Comparison of ENCODE assay signal across 8 cellular contexts in genomic region chr15:40927497-40928346, GRCh38. TPM values are rescaled to one million over a fixed set of nuclear protein-coding genes. Genes with fewer than 3 reads are reported as not detected.
DNase-seq lines count a peak whose midpoint lies in the region; ATAC-seq, FAIRE-seq and TF ChIP-seq lines count a peak whose summit lies in the region.

No MANE protein-coding gene starts in this region.

- H3K36me3 ChIP-seq in GM23248 (ENCODE audit: low read depth) (no peaks in the 10 kb centered on the region), ectodermal cell (ENCODE audit: control insufficient read depth, insufficient read depth, low read length) (no peaks in the 10 kb centered on the region), prostate gland (no peaks in the 10 kb centered on the region)

- H3K9me3 ChIP-seq in GM23248 (ENCODE audit: low read depth), result no peaks in the 10 kb centered on the region
- H3K9me3 ChIP-seq in ectodermal cell (ENCODE audit: control insufficient read depth, low read length), result no peaks in the 10 kb centered on the region
- H3K9me3 ChIP-seq in prostate gland, result no peaks in the 10 kb centered on the region

- in situ Hi-C loops in GM23248 (cut with MboI), result no loop called here

- no peak for ATAC-seq in HG02870 (IDR thresholded peaks at IDR 0.05; ENCODE audit: unreplicated experiment)

- no peaks in the 10 kb centered on the region for H3K79me2 ChIP-seq in GM23248 (ENCODE audit: insufficient read depth)

- peak; percentile 24 for DNase-seq in GM23248
- DNase-seq in NCI-H69 (lab: John Stamatoyannopoulos, UW), result peak; percentile 88
- no peak for DNase-seq in prostate gland (ENCODE audit: low spot score)
- no peak for DNase-seq in kidney glomerular epithelial cell (lab: John Stamatoyannopoulos, UW)
- DNase-seq in urothelium cell line (ENCODE audit: low spot score), result no peak
- DNase-seq in ecto neural progenitor cell (ENCODE audit: low spot score), result no peak

- peak overlapping the region; percentile 62; the same call in 1 of the 2 replicates for H2AFZ ChIP-seq in GM23248

- no peaks in the 10 kb centered on the region for H3K9me2 ChIP-seq in GM23248 (ENCODE audit: insufficient read depth)

- H3K9ac ChIP-seq in GM23248, result no peak overlapping the region

- no peak for TF ChIP-seq POLR2A in prostate gland (IDR thresholded peaks at IDR 0.05)

- no peaks in the 10 kb centered on the region for H4K20me1 ChIP-seq in GM23248 (ENCODE audit: insufficient read depth)

- peak overlapping the region; percentile 73 for H3K4me2 ChIP-seq in GM23248 (ENCODE audit: unreplicated experiment)

- H3K4me1 ChIP-seq in GM23248 (ENCODE audit: insufficient read depth), result peaks cover 15% of the 10 kb centered on the region
- peaks cover 54% of the 10 kb centered on the region for H3K4me1 ChIP-seq in ectodermal cell (ENCODE audit: control insufficient read depth, insufficient read depth, low read length)
- peaks cover 26% of the 10 kb centered on the region for H3K4me1 ChIP-seq in prostate gland (replicated peaks)

- H3K4me3 ChIP-seq in GM23248 (peak overlapping the region; percentile 60), ectodermal cell (ENCODE audit: insufficient read depth, low read depth, low read length) (peak overlapping the region; percentile 29), prostate gland (peak overlapping the region; percentile 33 to 35)

- FAIRE-seq in urothelium cell line (lab: Jason Lieb, UNC), result no peak

- no peaks in the 10 kb centered on the region for H3F3A ChIP-seq in GM23248 (ENCODE audit: insufficient read depth)

- WGBS in GM23248 (ENCODE audit: low coverage in 1 of 2, low lambda C conversion rate in 2 of 2, missing lambda C conversion rate in 2 of 2), 2 experiments, result 5 to 7% methylated on average over 35 to 58 of the region's 64 CpGs
- WGBS in ectodermal cell, 2 experiments, result 3% methylated on average over 63 of the region's 64 CpGs
- WGBS in prostate gland, result 4% methylated on average over 57 of the region's 64 CpGs

- no peak for TF ChIP-seq CTCF in prostate gland (IDR thresholded peaks at IDR 0.05)

- H3K27ac ChIP-seq in GM23248 (no peak overlapping the region), ectodermal cell (ENCODE audit: insufficient read depth, low read depth, low read length, poor library complexity, severe bottlenecking) (no peak overlapping the region), prostate gland (no peak overlapping the region)

- H3K27me3 ChIP-seq in GM23248 (replicated peaks; ENCODE audit: insufficient read depth) (peaks cover 49% of the 10 kb centered on the region), ectodermal cell (ENCODE audit: control insufficient read depth, insufficient read depth, low read length, poor library complexity, severe bottlenecking) (peaks cover 100% of the 10 kb centered on the region), prostate gland (replicated peaks; ENCODE audit: insufficient read depth) (peaks cover 15% of the 10 kb centered on the region)

- intact Hi-C loops in prostate gland (cut with DNase I), result no loop called here

RNA-seq across cellular contexts. Expression of gene DLL4, which starts 1.4 kb away (rescaled TPM):
- not detected in 2 replicates for total RNA-seq in GM23248 (2014; rRNA removed; shearing (Covaris generic))
- polyA plus RNA-seq in GM23248 (2016; fragmentation: Nextera tagmentation; extraction: Ambion mirVana), result not detected in 2 replicates
- 0.63 TPM for polyA plus RNA-seq in ectodermal cell (2013, experiment 1 of 4)
- 0.25 TPM for polyA plus RNA-seq in ectodermal cell (2013, experiment 2 of 4)
- polyA plus RNA-seq in ectodermal cell (2013, experiment 3 of 4), result 0.69 TPM
- polyA plus RNA-seq in ectodermal cell (2013, experiment 4 of 4), result 0.45 TPM
- total RNA-seq in prostate gland, result 1 to 10 TPM; 6.2 to 6.5 TPM

RNA-seq across cellular contexts. Expression of gene CHAC1, which starts 25.5 kb away (rescaled TPM):
- total RNA-seq in GM23248 (2014; rRNA removed; shearing (Covaris generic)), result 65.8 and 74.4 TPM in 2 replicates
- polyA plus RNA-seq in GM23248 (2016; fragmentation: Nextera tagmentation; extraction: Ambion mirVana), result 43.8 and 47.2 TPM in 2 replicates
- polyA plus RNA-seq in ectodermal cell (2013, experiment 1 of 4), result 4.7 TPM
- 7.3 TPM for polyA plus RNA-seq in ectodermal cell (2013, experiment 2 of 4)
- polyA plus RNA-seq in ectodermal cell (2013, experiment 3 of 4), result 8.2 TPM
- 8.4 TPM for polyA plus RNA-seq in ectodermal cell (2013, experiment 4 of 4)
- total RNA-seq in prostate gland, result 1 to 10 TPM in 1 of 2 donors, under 1 TPM in 1; 0.18 to 2.7 TPM

RNA-seq across cellular contexts. Expression of gene VPS18, which starts 33.5 kb away (rescaled TPM):
- total RNA-seq in GM23248 (2014; rRNA removed; shearing (Covaris generic)), result 30.4 and 32.7 TPM in 2 replicates
- 15.8 and 16.4 TPM in 2 replicates for polyA plus RNA-seq in GM23248 (2016; fragmentation: Nextera tagmentation; extraction: Ambion mirVana)
- polyA plus RNA-seq in ectodermal cell (2013, experiment 1 of 4), result 22.2 TPM
- polyA plus RNA-seq in ectodermal cell (2013, experiment 2 of 4), result 29.6 TPM
- polyA plus RNA-seq in ectodermal cell (2013, experiment 3 of 4), result 15.8 TPM
- polyA plus RNA-seq in ectodermal cell (2013, experiment 4 of 4), result 16.3 TPM
- 10 to 100 TPM; 32.4 to 39.0 TPM for total RNA-seq in prostate gland

RNA-seq across cellular contexts. Expression of gene RHOV, which starts 53.7 kb away (rescaled TPM):
- total RNA-seq in GM23248 (2014; rRNA removed; shearing (Covaris generic)), result not detected in 2 replicates
- polyA plus RNA-seq in GM23248 (2016; fragmentation: Nextera tagmentation; extraction: Ambion mirVana), result not detected in 2 replicates
- polyA plus RNA-seq in ectodermal cell (2013, experiment 1 of 4), result 0.31 TPM
- 0.44 TPM for polyA plus RNA-seq in ectodermal cell (2013, experiment 2 of 4)
- 0.64 TPM for polyA plus RNA-seq in ectodermal cell (2013, experiment 3 of 4)
- 0.57 TPM for polyA plus RNA-seq in ectodermal cell (2013, experiment 4 of 4)
- total RNA-seq in prostate gland, result 10 to 100 TPM in 1 of 2 donors, 1 to 10 TPM in 1; 5.9 to 11.7 TPM

Comparison
In these comparisons a context has a peak if more than half of its experiments do, and no peak if none do; other contexts are left out.
1. DNase-seq: peak in GM23248 (single experiment) and NCI-H69 (single experiment); none in prostate gland (single experiment), kidney glomerular epithelial cell (single experiment), urothelium cell line (single experiment) and ecto neural progenitor cell (single experiment).
2. RNA of gene CHAC1, which starts 25.5 kb away (total RNA-seq): 65.8 to 74.4 TPM in GM23248; 0.18 to 2.7 TPM in prostate gland; every median in the first group is over 10 times any median in the second.
3. Peak in every context shown above with its lines, with median percentiles within 50 percentile points of each other: H3K4me3 ChIP-seq.